Comparison of ENCODE assay signal across 8 cellular contexts in genomic region chr11:14357843-14358728, GRCh38. TPM values are rescaled to one million over a fixed set of nuclear protein-coding genes. Genes with fewer than 3 reads are reported as not detected.
A peak's percentile ranks its signal among the peaks of the same experiment; 100 is the strongest.
DNase-seq lines count a peak whose midpoint lies in the region; ATAC-seq and TF ChIP-seq lines count a peak whose summit lies in the region.

No MANE protein-coding gene starts in this region.

- H3K36me3 Mint-ChIP-seq in Caco-2 (ENCODE audit: insufficient read depth, unreplicated experiment) = peaks cover 19% of the 10 kb centered on the region

- H3K36me3 ChIP-seq in Caco-2 (ENCODE audit: control insufficient read depth, insufficient read depth, low read length) (no peaks in the 10 kb centered on the region; the same call in 1 of the 2 replicates), iPS-18a (ENCODE audit: control insufficient read depth, low read depth, low read length) (peaks cover 3% of the 10 kb centered on the region), smooth muscle cell (ENCODE audit: low read depth) (no peaks in the 10 kb centered on the region)

- DNase-seq in Caco-2 = peak; percentile 90
- DNase-seq in SW 1271 (lab: John Stamatoyannopoulos, UW) = peak; percentile 65 to 68
- peak; percentile 91 for DNase-seq in astrocyte of the hippocampus (ENCODE audit: low read depth, low spot score)
- DNase-seq in smooth muscle cell (lab: John Stamatoyannopoulos, UW; ENCODE audit: unreplicated experiment) = peak; percentile 18
- DNase-seq in hippocampal formation (lab: John Stamatoyannopoulos, UW) = no peak

- intact Hi-C loops in Caco-2 (cut with micrococcal nuclease; ENCODE audit: unreplicated experiment) = loop anchor here (1.0 kb wide), 1 partner anchor 50 kb away; no protein-coding TSS in a partner anchor

- peak overlapping the region; percentile 84 for H3K4me2 ChIP-seq in smooth muscle cell

- peaks cover 44% of the 10 kb centered on the region for H3K79me2 ChIP-seq in smooth muscle cell (ENCODE audit: low read depth)

- H3K9me3 ChIP-seq in Caco-2 (no peaks in the 10 kb centered on the region), iPS-18a (ENCODE audit: control insufficient read depth, low read depth, low read length) (no peaks in the 10 kb centered on the region), smooth muscle cell (replicated peaks; ENCODE audit: low read depth) (no peaks in the 10 kb centered on the region)

- POLR2A ChIA-PET in Caco-2 (lab: Charles Lee) = interaction anchor here (0.6 to 1.2 kb wide), 5 partner anchors 25 to 420 kb away, joined by 3 to 7 read pairs (median 3); no protein-coding TSS in a partner anchor

- TF ChIP-seq CTCF in Caco-2 (IDR thresholded peaks at IDR 0.05; ENCODE audit: insufficient read depth in 1 of 2, low read depth in 1 of 2, low read length in 1 of 2, severe bottlenecking in 1 of 2, unreplicated experiment in 1 of 2) = no peak
- no peak for TF ChIP-seq CTCF in smooth muscle cell (IDR thresholded peaks at IDR 0.05; ENCODE audit: borderline replicate concordance, insufficient read depth, poor library complexity, severe bottlenecking)

- H3K4me3 Mint-ChIP-seq in Caco-2 (ENCODE audit: unreplicated experiment) = peak overlapping the region; percentile 95

- H3K4me1 ChIP-seq in Caco-2 (no peaks in the 10 kb centered on the region), iPS-18a (ENCODE audit: control insufficient read depth, low read depth, low read length) (peaks cover 22% of the 10 kb centered on the region), smooth muscle cell (ENCODE audit: low read depth) (peaks cover 7% of the 10 kb centered on the region)

- H3K4me3 ChIP-seq in Caco-2 (ENCODE audit: low read depth, low read length) (peak overlapping the region; percentile 96), iPS-18a (ENCODE audit: low read length) (peak overlapping the region; percentile 94), smooth muscle cell (peak overlapping the region; percentile 73)

- H3K27me3 Mint-ChIP-seq in Caco-2 (ENCODE audit: insufficient read depth, unreplicated experiment) = no peaks in the 10 kb centered on the region

- H2AFZ ChIP-seq in smooth muscle cell (ENCODE audit: low read depth) = peak overlapping the region; percentile 43

- WGBS in smooth muscle cell (ENCODE audit: low lambda C conversion rate) = under 1% methylated on average over 53 of the region's 74 CpGs

- CTCF ChIA-PET in Caco-2 (lab: Charles Lee) = interaction anchor here (0.7 to 1.2 kb wide), 4 partner anchors 17 to 97 kb away, joined by 3 to 5 read pairs (median 4); no protein-coding TSS in a partner anchor

- ATAC-seq in GM19452 (IDR thresholded peaks at IDR 0.05; ENCODE audit: unreplicated experiment) (peak; percentile 47), HG03469 (IDR thresholded peaks at IDR 0.05; ENCODE audit: unreplicated experiment) (peak; percentile 24)

- no peaks in the 10 kb centered on the region for H3F3A ChIP-seq in smooth muscle cell (ENCODE audit: low read depth)

- BruUV-seq in Caco-2 (replicated peaks; lab: Mats Ljungman, UMichigan) = no TSS peak

- peaks cover 46% of the 10 kb centered on the region for H4K20me1 ChIP-seq in smooth muscle cell (ENCODE audit: low read depth)

- peaks cover 15% of the 10 kb centered on the region for H3K4me1 Mint-ChIP-seq in Caco-2 (ENCODE audit: low read depth, unreplicated experiment)

- H3K27ac Mint-ChIP-seq in Caco-2 (ENCODE audit: unreplicated experiment) = peak overlapping the region; percentile 97

- H3K27ac ChIP-seq in iPS-18a (ENCODE audit: low read length) = no peak overlapping the region
- H3K27ac ChIP-seq in smooth muscle cell (ENCODE audit: low read depth) = no peak overlapping the region

- H3K9me3 Mint-ChIP-seq in Caco-2 (ENCODE audit: unreplicated experiment) = no peaks in the 10 kb centered on the region

- no peaks in the 10 kb centered on the region for H3K27me3 ChIP-seq in Caco-2 (replicated peaks; ENCODE audit: control insufficient read depth, insufficient read depth, low read length)
- H3K27me3 ChIP-seq in iPS-18a (ENCODE audit: control insufficient read depth, insufficient read depth, low read length) = peaks cover 5% of the 10 kb centered on the region
- no peaks in the 10 kb centered on the region for H3K27me3 ChIP-seq in smooth muscle cell (ENCODE audit: low read depth)

- H3K9ac ChIP-seq in iPS-18a (ENCODE audit: low read length) (peak overlapping the region; percentile 93), smooth muscle cell (ENCODE audit: low read depth) (peak overlapping the region; percentile 70)

RNA-seq across cellular contexts. Expression of gene RRAS2, which starts 0.9 kb away (rescaled TPM):
- total RNA-seq in Caco-2 (2022) (86.2 and 94.7 TPM in 2 replicates), smooth muscle cell (37.9 and 53.6 TPM in 2 replicates)
- 27.0 and 27.3 TPM in 2 replicates for polyA plus RNA-seq in smooth muscle cell

Comparison
In these comparisons a context has a peak if more than half of its experiments do, and no peak if none do; other contexts are left out.
1. DNase-seq: peak in Caco-2 (2 of 2), SW 1271 (2 of 2), astrocyte of the hippocampus (single experiment) and smooth muscle cell (single experiment); none in hippocampal formation (0 of 2).
2. Peak in every context shown above with its lines, with median percentiles within 50 percentile points of each other: H3K4me3 ChIP-seq.